18 cellular contexts compared by ENCODE assay signal in genomic region chr3:52347716-52348635, GRCh38. TPM values are rescaled to one million over a fixed set of nuclear protein-coding genes. Genes with fewer than 3 reads are reported as not detected.
DNase-seq lines count a peak whose midpoint lies in the region; ATAC-seq, FAIRE-seq and TF ChIP-seq lines count a peak whose summit lies in the region.
"Had no signal": no experiment of that assay in that cellular context is flagged by ENCODE, and none has a peak within 500 bp of the region (broad histone marks: within the 10 kb centered on the region; RNA-seq: fewer than 3 reads in every experiment).

No MANE protein-coding gene starts in this region.

- no peak for FAIRE-seq in D721Med (lab: Jason Lieb, UNC)
- no peak for FAIRE-seq in small intestine (lab: Jason Lieb, UNC)
- FAIRE-seq: HTR-8/SVneo had no signal

- H3K79me2 ChIP-seq in neural progenitor cell (ENCODE audit: low read depth) (no peaks in the 10 kb centered on the region), PC-9 (ENCODE audit: low read depth) (no peaks in the 10 kb centered on the region)

- H3K36me3 Mint-ChIP-seq in brain (no peaks in the 10 kb centered on the region), neural progenitor cell (no peaks in the 10 kb centered on the region)

- H3K9me3 ChIP-seq in neural progenitor cell (ENCODE audit: low read depth), result no peaks in the 10 kb centered on the region
- H3K9me3 ChIP-seq in PC-9 (ENCODE audit: insufficient read depth, low read depth), result no peaks in the 10 kb centered on the region
- no peaks in the 10 kb centered on the region for H3K9me3 ChIP-seq in small intestine (ENCODE audit: control insufficient read depth, low read depth)
- H3K9me3 ChIP-seq: SJSA1 had no signal

- CTCF ChIA-PET in PC-9 (lab: Charles Lee), result no interaction called here

- H3K27ac Mint-ChIP-seq in brain (peak overlapping the region in 3 of 5 experiments; percentile 4 to 62 (median 25)), neural progenitor cell (peak overlapping the region; percentile 82)

- H3K36me3 ChIP-seq in neural progenitor cell (no peaks in the 10 kb centered on the region), PC-9 (ENCODE audit: low read depth) (no peaks in the 10 kb centered on the region), small intestine (ENCODE audit: control insufficient read depth in 2 of 2, insufficient read depth in 2 of 2, low read length in 2 of 2) (peaks cover 0 to 2% of the 10 kb centered on the region in 2 donors)
- H3K36me3 ChIP-seq: SJSA1 had no signal

- peaks cover 5% of the 10 kb centered on the region for H3K4me1 Mint-ChIP-seq in brain
- no peaks in the 10 kb centered on the region for H3K4me1 Mint-ChIP-seq in neural progenitor cell
- H3K4me1 Mint-ChIP-seq: IgD-negative memory B cell had no signal

- no peak overlapping the region for H2AFZ ChIP-seq in neural progenitor cell (replicated peaks)
- H2AFZ ChIP-seq in PC-9, result no peak overlapping the region

- H4K20me1 ChIP-seq in neural progenitor cell (ENCODE audit: low read depth) (no peaks in the 10 kb centered on the region), PC-9 (ENCODE audit: insufficient read depth) (no peaks in the 10 kb centered on the region)

- intact Hi-C loops in PC-9 (cut with micrococcal nuclease; ENCODE audit: unreplicated experiment), result no loop called here

- ATAC-seq in GM21381 (IDR thresholded peaks at IDR 0.05; ENCODE audit: unreplicated experiment), result no peak
- ATAC-seq: HCT116 had no signal

- TF ChIP-seq CTCF in D721Med (IDR thresholded peaks at IDR 0.05; ENCODE audit: insufficient read depth, missing control alignments), result no peak
- no peak for TF ChIP-seq CTCF in brain (conservative IDR thresholded peaks at IDR 0.05)
- no peak for TF ChIP-seq CTCF in neural progenitor cell (IDR thresholded peaks at IDR 0.05)
- TF ChIP-seq CTCF in PC-9 (conservative IDR thresholded peaks at IDR 0.05), result no peak

- H3K4me3 Mint-ChIP-seq in brain, result no peak overlapping the region
- H3K4me3 Mint-ChIP-seq in neural progenitor cell, result no peak overlapping the region
- H3K4me3 Mint-ChIP-seq: CD4-positive, alpha-beta T cell; IgD-negative memory B cell had no signal

- H3K4me1 ChIP-seq in neural progenitor cell (no peaks in the 10 kb centered on the region), PC-9 (replicated peaks; ENCODE audit: insufficient read depth) (no peaks in the 10 kb centered on the region), small intestine (ENCODE audit: control insufficient read depth in 2 of 2, insufficient read depth in 1 of 2, low read depth in 1 of 2, low read length in 1 of 2) (no peaks in the 10 kb centered on the region)
- H3K4me1 ChIP-seq: SJSA1 had no signal

- H3K9me3 Mint-ChIP-seq in brain, result no peaks in the 10 kb centered on the region
- H3K9me3 Mint-ChIP-seq in neural progenitor cell, result no peaks in the 10 kb centered on the region
- H3K9me3 Mint-ChIP-seq: CD4-positive, alpha-beta T cell; IgD-negative memory B cell had no signal

- no peaks in the 10 kb centered on the region for H3K9me2 ChIP-seq in PC-9 (ENCODE audit: insufficient read depth)

- H3K27me3 ChIP-seq in neural progenitor cell (no peaks in the 10 kb centered on the region), PC-9 (ENCODE audit: insufficient read depth, low read depth) (no peaks in the 10 kb centered on the region), small intestine (ENCODE audit: control insufficient read depth in 2 of 2, insufficient read depth in 2 of 2, low read length in 2 of 2) (no peaks in the 10 kb centered on the region)
- H3K27me3 ChIP-seq: SJSA1 had no signal

- WGBS in small intestine, 3 donors, result 89 to 92% (median 89%) methylated on average over 13 of the region's 13 CpGs

- H3K4me3 ChIP-seq in neural progenitor cell, result no peak overlapping the region
- no peak overlapping the region for H3K4me3 ChIP-seq in PC-9
- no peak overlapping the region for H3K4me3 ChIP-seq in small intestine (ENCODE audit: low read depth in 1 of 2, low read length in 2 of 2)
- H3K4me3 ChIP-seq: SJSA1 had no signal

- H3K27ac ChIP-seq in neural progenitor cell (no peak overlapping the region), PC-9 (no peak overlapping the region), small intestine (ENCODE audit: low read depth in 1 of 2, low read length in 1 of 2) (no peak overlapping the region)
- H3K27ac ChIP-seq: SJSA1 had no signal

- H3K27me3 Mint-ChIP-seq in brain, result peaks cover 3% of the 10 kb centered on the region
- H3K27me3 Mint-ChIP-seq in neural progenitor cell (ENCODE audit: insufficient read depth, low read depth), result peaks cover 4% of the 10 kb centered on the region
- H3K27me3 Mint-ChIP-seq: CD4-positive, alpha-beta T cell; IgD-negative memory B cell had no signal

- DNase-seq in D721Med (ENCODE audit: insufficient read length, low spot score), result peak; percentile 84
- DNase-seq in NCI-H82 treated with DMSO at 0.1 percent for 48 hours (lab: John Stamatoyannopoulos, UW; ENCODE audit: unreplicated experiment), result peak; percentile 19
- no peak for DNase-seq in neural progenitor cell (ENCODE audit: low spot score)
- DNase-seq in PC-9, result no peak
- DNase-seq in NCI-H526 (lab: John Stamatoyannopoulos, UW), result no peak
- no peak for DNase-seq in small intestine
- DNase-seq: AML-193; Calu3; CD4-positive, alpha-beta T cell; NCI-H187; NCI-H226; NCI-H69 had no signal

- BruUV-seq in PC-9 (replicated peaks; lab: Mats Ljungman, UMichigan), result no TSS peak

- no peaks in the 10 kb centered on the region for H3F3A ChIP-seq in neural progenitor cell (ENCODE audit: low read depth)
- no peaks in the 10 kb centered on the region for H3F3A ChIP-seq in PC-9 (ENCODE audit: insufficient read depth, low read depth)

- H3K9ac ChIP-seq in neural progenitor cell, result no peak overlapping the region

- no peak overlapping the region for H3K4me2 ChIP-seq in neural progenitor cell
- no peak overlapping the region for H3K4me2 ChIP-seq in PC-9

- POLR2A ChIA-PET in PC-9 (lab: Charles Lee; ENCODE audit: unreplicated experiment), result no interaction called here

RNA-seq across cellular contexts. Expression of gene DNAH1, which starts 31.9 kb away (rescaled TPM):
- polyA plus RNA-seq in brain (ENCODE audit: insufficient read depth, low read depth, low replicate concordance), result 1.8 TPM
- 0.80 and 2.1 TPM in 2 replicates for total RNA-seq in neural progenitor cell (ENCODE audit: low replicate concordance)
- total RNA-seq in PC-9 (2021), result 5.9 and 6.6 TPM in 2 replicates
- 1 to 10 TPM; 4.3 to 7.8 (median 7.2) TPM for polyA plus RNA-seq in small intestine

Comparison
In these comparisons a context has a peak if more than half of its experiments do, and no peak if none do; other contexts are left out.
1. DNase-seq: peak in D721Med (single experiment) and NCI-H82 treated with DMSO at 0.1 percent for 48 hours (single experiment); none in neural progenitor cell (single experiment), PC-9 (0 of 2), NCI-H526 (0 of 2) and small intestine (single experiment).